25 cellular contexts compared by ENCODE assay signal in the genomic region with DNA sequence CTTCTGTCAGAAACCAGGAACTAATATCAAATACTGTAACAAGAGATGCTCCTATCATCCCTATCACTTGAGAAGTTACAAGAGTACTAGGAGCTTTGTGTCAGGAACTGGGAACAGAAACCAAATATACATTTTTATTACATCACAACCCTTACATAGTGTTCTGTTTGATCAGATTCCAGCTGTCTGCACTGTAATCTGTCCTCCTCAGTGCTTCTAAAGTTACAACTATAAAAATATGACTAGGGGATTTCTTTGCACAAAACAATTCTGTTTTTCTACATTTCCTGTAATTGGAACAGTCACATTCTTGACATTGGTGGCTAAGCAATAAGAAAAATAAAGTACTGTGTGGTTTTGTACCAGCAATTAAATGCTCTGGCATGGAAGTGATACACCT.
DNase-seq lines count a peak whose midpoint lies in the region; ATAC-seq, FAIRE-seq and TF ChIP-seq lines count a peak whose summit lies in the region.
"Had no signal": no experiment of that assay in that cellular context is flagged by ENCODE, and none has a peak within 500 bp of the region (broad histone marks: within the 10 kb centered on the region; RNA-seq: fewer than 3 reads in every experiment).

No MANE protein-coding gene starts in this region.

- DNase-seq in Caki2 (ENCODE audit: low read depth) (peak; percentile 10), HTR-8/SVneo (ENCODE audit: insufficient read length, low spot score) (peak; percentile 2), astrocyte (ENCODE audit: low read depth) (peak; percentile 8), mesothelial cell of epicardium (ENCODE audit: low spot score in 2 of 2, unreplicated experiment in 2 of 2) (no peak), RWPE1 (ENCODE audit: low spot score) (no peak), right lobe of liver (no peak)
- DNase-seq in activated naive CD4-positive, alpha-beta T cell (lab: John Stamatoyannopoulos, UW): no peak
- DNase-seq: activated CD4-positive, alpha-beta T cell treated with anti-CD3 and anti-CD28 coated beads, Interleukin-2, amount 50 U/mL, for 48 hours; C1 segment of cervical spinal cord; colonic mucosa; effector memory CD4-positive, alpha-beta T cell; heart right ventricle; left colon; MG63; naive B cell; Right ventricle myocardium superior; T1000 had no signal

- in situ Hi-C loops in Caki2 (cut with HindIII; ENCODE audit: low pct_unique_long_range_greater_than_20kb, low sequenced_read_pairs): no loop called here

- no peaks in the 10 kb centered on the region for H4K20me1 ChIP-seq in astrocyte (ENCODE audit: insufficient read depth, low read length)

- POLR2A ChIA-PET in RWPE1 (lab: Yijun Ruan, JAX; ENCODE audit: low non-redundant PET): no interaction called here

- H3K4me3 Mint-ChIP-seq in astrocyte (ENCODE audit: unreplicated experiment): no peak overlapping the region
- no peak overlapping the region for H3K4me3 Mint-ChIP-seq in mesothelial cell of epicardium
- H3K4me3 Mint-ChIP-seq: activated naive CD8-positive, alpha-beta T cell; brain; IgD-negative memory B cell; memory B cell; naive B cell; stimulated activated naive CD8-positive, alpha-beta T cell treated with anti-CD3 and anti-CD28 coated beads, Interleukin-15, Interleukin-2, amounts not matched to agents 100 ng/mL and 50 ng/mL, for 24 hours had no signal

- no peaks in the 10 kb centered on the region for H3K9me3 ChIP-seq in astrocyte (ENCODE audit: insufficient read depth, low read depth, low read length)
- no peaks in the 10 kb centered on the region for H3K9me3 ChIP-seq in right lobe of liver
- H3K9me3 ChIP-seq: colonic mucosa, MG63, right atrium auricular region had no signal

- H3K27ac ChIP-seq in astrocyte (ENCODE audit: low read depth, low read length): no peak overlapping the region
- no peak overlapping the region for H3K27ac ChIP-seq in RWPE1
- no peak overlapping the region for H3K27ac ChIP-seq in right lobe of liver
- H3K27ac ChIP-seq: colonic mucosa, foreskin keratinocyte, heart right ventricle, right atrium auricular region had no signal

- CTCF ChIA-PET in RWPE1 (lab: Yijun Ruan, JAX): no interaction called here

- H3K27ac Mint-ChIP-seq in astrocyte (ENCODE audit: unreplicated experiment) (no peak overlapping the region), mesothelial cell of epicardium (peak overlapping the region; percentile 49)
- H3K27ac Mint-ChIP-seq: activated naive CD8-positive, alpha-beta T cell; activated T-helper 2 cell treated with anti-CD3 and anti-CD28 coated beads, Interferon-gamma antibody, Interleukin-2, Interleukin-4, amounts not matched to agents 10 μg/mL and 5 μg/mL and 100 μg/mL, durations not matched to agents 14 hours and 24 hours and 36 hours; brain; IgD-negative memory B cell; memory B cell; naive B cell; stimulated activated naive CD8-positive, alpha-beta T cell treated with anti-CD3 and anti-CD28 coated beads, Interleukin-15, Interleukin-2, amounts not matched to agents 100 ng/mL and 50 ng/mL, for 24 hours had no signal

- no peak for TF ChIP-seq POLR2A in right lobe of liver (IDR thresholded peaks at IDR 0.05)

- H3K4me2 ChIP-seq in astrocyte (ENCODE audit: low read length): peak overlapping the region; percentile 28

- H3K36me3 Mint-ChIP-seq in astrocyte (ENCODE audit: low read depth, unreplicated experiment) (no peaks in the 10 kb centered on the region), mesothelial cell of epicardium (peaks cover 1% of the 10 kb centered on the region)
- H3K36me3 Mint-ChIP-seq: activated naive CD8-positive, alpha-beta T cell; brain; IgD-negative memory B cell; memory B cell; naive B cell had no signal

- TF ChIP-seq CTCF in astrocyte (IDR thresholded peaks at IDR 0.05; ENCODE audit: insufficient read depth, low read depth, low read length) (no peak), mesothelial cell of epicardium (IDR thresholded peaks at IDR 0.05; ENCODE audit: unreplicated experiment) (no peak), RWPE1 (conservative IDR thresholded peaks at IDR 0.05; ENCODE audit: low read depth) (no peak), right lobe of liver (IDR thresholded peaks at IDR 0.05) (no peak)

- intact Hi-C loops in right lobe of liver (cut with DNase I): no loop called here

- H3K27me3 Mint-ChIP-seq in astrocyte (ENCODE audit: low read depth, unreplicated experiment) (no peaks in the 10 kb centered on the region), mesothelial cell of epicardium (ENCODE audit: low read depth) (no peaks in the 10 kb centered on the region)
- H3K27me3 Mint-ChIP-seq: activated naive CD8-positive, alpha-beta T cell; brain; IgD-negative memory B cell; memory B cell; naive B cell; stimulated activated naive CD8-positive, alpha-beta T cell treated with anti-CD3 and anti-CD28 coated beads, Interleukin-15, Interleukin-2, amounts not matched to agents 100 ng/mL and 50 ng/mL, for 24 hours had no signal

- no peaks in the 10 kb centered on the region for H3K27me3 ChIP-seq in astrocyte (ENCODE audit: insufficient read depth, low read length)
- no peaks in the 10 kb centered on the region for H3K27me3 ChIP-seq in right lobe of liver
- H3K27me3 ChIP-seq: colonic mucosa, foreskin keratinocyte, heart right ventricle, MG63, right atrium auricular region had no signal

- no peaks in the 10 kb centered on the region for H3K9me3 Mint-ChIP-seq in astrocyte (ENCODE audit: unreplicated experiment)
- H3K9me3 Mint-ChIP-seq in mesothelial cell of epicardium: peaks cover 8% of the 10 kb centered on the region

- FAIRE-seq in HTR-8/SVneo (lab: Jason Lieb, UNC) (no peak), astrocyte (lab: Jason Lieb, UNC) (no peak)

- H3K4me1 Mint-ChIP-seq in astrocyte (ENCODE audit: low read depth, unreplicated experiment) (peaks cover 10% of the 10 kb centered on the region), mesothelial cell of epicardium (peaks cover 14% of the 10 kb centered on the region)
- H3K4me1 Mint-ChIP-seq: IgD-negative memory B cell, memory B cell, naive B cell had no signal

- H3K36me3 ChIP-seq in astrocyte (ENCODE audit: insufficient read depth, low read length): no peaks in the 10 kb centered on the region
- no peaks in the 10 kb centered on the region for H3K36me3 ChIP-seq in right lobe of liver
- H3K36me3 ChIP-seq: colonic mucosa, heart right ventricle, MG63, right atrium auricular region had no signal

- no peaks in the 10 kb centered on the region for H3K79me2 ChIP-seq in astrocyte (ENCODE audit: insufficient read depth, low read length)

- no peak for ATAC-seq in right lobe of liver
- ATAC-seq: foreskin keratinocyte, heart right ventricle, left colon had no signal

- no peak overlapping the region for H2AFZ ChIP-seq in astrocyte (ENCODE audit: low read depth, low read length)

- no peaks in the 10 kb centered on the region for H3K4me1 ChIP-seq in astrocyte (ENCODE audit: insufficient read depth, low read length)
- no peaks in the 10 kb centered on the region for H3K4me1 ChIP-seq in right lobe of liver
- H3K4me1 ChIP-seq: colonic mucosa, foreskin keratinocyte, heart right ventricle, right atrium auricular region had no signal

- H3K4me3 ChIP-seq in astrocyte (ENCODE audit: insufficient read depth, low read depth, low read length) (no peak overlapping the region), right lobe of liver (no peak overlapping the region)
- H3K4me3 ChIP-seq: colonic mucosa, heart right ventricle, MG63, right atrium auricular region had no signal

- no peak overlapping the region for H3K9ac ChIP-seq in astrocyte (ENCODE audit: low read length)

Comparison
In these comparisons a context has a peak if more than half of its experiments do, and no peak if none do; other contexts are left out.
1. DNase-seq: peak in Caki2 (single experiment), HTR-8/SVneo (single experiment) and astrocyte (single experiment); none in mesothelial cell of epicardium (0 of 2), RWPE1 (single experiment), right lobe of liver (0 of 3) and activated naive CD4-positive, alpha-beta T cell (0 of 4).